Comparison of ENCODE assay signal across 8 cellular contexts in genomic region chr12:50166776-50167025, GRCh38. TPM values are rescaled to one million over a fixed set of nuclear protein-coding genes. Genes with fewer than 3 reads are reported as not detected.
A peak's percentile ranks its signal among the peaks of the same experiment; 100 is the strongest.
DNase-seq lines count a peak whose midpoint lies in the region; ATAC-seq and TF ChIP-seq lines count a peak whose summit lies in the region.

No MANE protein-coding gene starts in this region.

- H3K9ac ChIP-seq in neural progenitor cell, result peak overlapping the region; percentile 73

- H3K9me3 Mint-ChIP-seq in neural progenitor cell, result peaks cover 7% of the 10 kb centered on the region

- H3K36me3 Mint-ChIP-seq in neural progenitor cell, result peaks cover 14% of the 10 kb centered on the region

- H3K4me1 Mint-ChIP-seq in neural progenitor cell, result peaks cover 31% of the 10 kb centered on the region

- H3K27me3 ChIP-seq in effector memory CD4-positive, alpha-beta T cell (replicated peaks; ENCODE audit: control insufficient read depth, insufficient read depth, low read length, poor library complexity, severe bottlenecking), result no peaks in the 10 kb centered on the region
- H3K27me3 ChIP-seq in neural progenitor cell (no peaks in the 10 kb centered on the region), upper lobe of right lung (no peaks in the 10 kb centered on the region)

- peak overlapping the region; percentile 99 for H3K4me3 ChIP-seq in effector memory CD4-positive, alpha-beta T cell (ENCODE audit: insufficient read depth, low read depth, low read length, poor library complexity, severe bottlenecking)
- H3K4me3 ChIP-seq in neural progenitor cell, result peak overlapping the region; percentile 83
- H3K4me3 ChIP-seq in upper lobe of right lung, result peak overlapping the region; percentile 71

- peaks cover 20% of the 10 kb centered on the region for H3F3A ChIP-seq in neural progenitor cell (ENCODE audit: low read depth)

- ATAC-seq in upper lobe of right lung, result peak; percentile 20
- no peak for ATAC-seq in GM18502 (IDR thresholded peaks at IDR 0.05; ENCODE audit: poor library complexity, unreplicated experiment)

- no peaks in the 10 kb centered on the region for H3K36me3 ChIP-seq in effector memory CD4-positive, alpha-beta T cell (ENCODE audit: control insufficient read depth, insufficient read depth, low read length)
- H3K36me3 ChIP-seq in neural progenitor cell (no peaks in the 10 kb centered on the region), upper lobe of right lung (no peaks in the 10 kb centered on the region)

- H3K4me1 ChIP-seq in effector memory CD4-positive, alpha-beta T cell (ENCODE audit: control insufficient read depth, insufficient read depth, low read length, poor library complexity, severe bottlenecking), result peaks cover 13% of the 10 kb centered on the region
- H3K4me1 ChIP-seq in neural progenitor cell, result peaks cover 17% of the 10 kb centered on the region
- H3K4me1 ChIP-seq in upper lobe of right lung, result peaks cover 21% of the 10 kb centered on the region

- H4K20me1 ChIP-seq in neural progenitor cell (ENCODE audit: low read depth), result no peaks in the 10 kb centered on the region

- H3K9me3 ChIP-seq in effector memory CD4-positive, alpha-beta T cell (ENCODE audit: control insufficient read depth, low read length), result no peaks in the 10 kb centered on the region
- H3K9me3 ChIP-seq in neural progenitor cell (ENCODE audit: low read depth), result no peaks in the 10 kb centered on the region
- no peaks in the 10 kb centered on the region for H3K9me3 ChIP-seq in upper lobe of right lung

- H3K27ac ChIP-seq in VCaP, result peak overlapping the region; percentile 87
- H3K27ac ChIP-seq in effector memory CD4-positive, alpha-beta T cell (ENCODE audit: insufficient read depth, low read length, poor library complexity, severe bottlenecking), result peak overlapping the region; percentile 90
- H3K27ac ChIP-seq in neural progenitor cell, result peak overlapping the region; percentile 96
- peak overlapping the region; percentile 89 for H3K27ac ChIP-seq in upper lobe of right lung

- DNase-seq in activated gamma-delta T cell treated with Interleukin-2 at 50 U/mL for 16 hours, result peak; percentile 31
- no peak for DNase-seq in activated gamma-delta T cell (lab: John Stamatoyannopoulos, UW)
- DNase-seq in effector memory CD4-positive, alpha-beta T cell, result peak in 1 of 3 donors; percentile 11
- DNase-seq in neural progenitor cell (ENCODE audit: low spot score), result no peak
- DNase-seq in upper lobe of right lung, result no peak
- DNase-seq in cortex of kidney (lab: John Stamatoyannopoulos, UW), result no peak

- no peak overlapping the region for H2AFZ ChIP-seq in neural progenitor cell (replicated peaks)

- H3K4me2 ChIP-seq in neural progenitor cell, result peak overlapping the region; percentile 93

- peaks cover 52% of the 10 kb centered on the region for H3K79me2 ChIP-seq in neural progenitor cell (ENCODE audit: low read depth)

- TF ChIP-seq CTCF in VCaP (conservative IDR thresholded peaks at IDR 0.05), result no peak
- no peak for TF ChIP-seq CTCF in neural progenitor cell (IDR thresholded peaks at IDR 0.05)
- no peak for TF ChIP-seq CTCF in upper lobe of right lung (IDR thresholded peaks at IDR 0.05)

- H3K4me3 Mint-ChIP-seq in neural progenitor cell, result peak overlapping the region; percentile 94

- peak overlapping the region; percentile 94 for H3K27ac Mint-ChIP-seq in neural progenitor cell

- intact Hi-C loops in upper lobe of right lung (cut with DNase I), result no loop called here

- peaks cover 7% of the 10 kb centered on the region for H3K27me3 Mint-ChIP-seq in neural progenitor cell (ENCODE audit: insufficient read depth, low read depth)

RNA-seq across cellular contexts. Expression of gene CERS5, which starts 0.5 kb away (rescaled TPM):
- total RNA-seq in neural progenitor cell (ENCODE audit: low replicate concordance) (44.2 and 48.0 TPM in 2 replicates), upper lobe of right lung (33.2 TPM)

RNA-seq across cellular contexts. Expression of gene COX14, which starts 54.7 kb away (rescaled TPM):
- total RNA-seq in neural progenitor cell (ENCODE audit: low replicate concordance) (15.3 and 22.7 TPM in 2 replicates), upper lobe of right lung (68.5 TPM)
